Comparison of ENCODE assay signal across 8 cellular contexts in the genomic region with DNA sequence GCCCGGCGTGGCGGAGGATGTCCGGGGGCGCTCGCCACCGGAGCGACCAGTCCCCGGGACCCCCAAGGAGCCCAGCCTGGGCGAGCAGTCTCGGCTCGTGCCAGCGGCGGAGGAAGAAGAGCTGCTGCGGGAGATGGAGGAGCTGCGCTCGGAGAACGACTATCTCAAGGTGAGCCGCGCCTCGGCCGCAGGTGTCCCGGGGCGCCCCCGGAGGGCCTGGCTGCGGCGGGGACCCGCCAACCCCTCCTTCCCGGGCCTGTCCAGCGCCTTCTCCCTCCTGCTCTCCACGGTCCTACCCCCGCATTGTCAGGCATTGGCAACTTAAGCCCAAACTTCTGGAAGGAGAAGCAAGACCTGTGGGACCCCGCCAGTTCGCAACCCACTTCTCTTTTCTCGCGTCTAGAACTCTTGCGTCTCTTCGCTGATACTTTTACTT. TPM values are rescaled to one million over a fixed set of nuclear protein-coding genes. Genes with fewer than 3 reads are reported as not detected.
A peak's percentile ranks its signal among the peaks of the same experiment; 100 is the strongest.
DNase-seq lines count a peak whose midpoint lies in the region; ATAC-seq and TF ChIP-seq lines count a peak whose summit lies in the region.

No MANE protein-coding gene starts in this region.

- no peaks in the 10 kb centered on the region for H3K9me3 Mint-ChIP-seq in activated T-helper 2 cell treated with anti-CD3 and anti-CD28 coated beads, Interferon-gamma antibody, Interleukin-2, Interleukin-4, amounts not matched to agents 10 μg/mL and 5 μg/mL and 100 μg/mL, durations not matched to agents 14 hours and 24 hours and 36 hours

- no peak for DNase-seq in AG04449 (ENCODE audit: low read depth, low spot score)
- DNase-seq in H7 = peak; percentile 75
- no peak for DNase-seq in activated T-helper 2 cell treated with anti-CD3 and anti-CD28 coated beads, Interferon-gamma antibody, Interleukin-2, Interleukin-4, amounts not matched to agents 10 μg/mL and 5 μg/mL and 100 μg/mL, durations not matched to agents 14 hours and 24 hours and 36 hours (ENCODE audit: low spot score)
- DNase-seq in stomach = no peak
- DNase-seq in HCEC 1CT = no peak

- TF ChIP-seq POLR2A in stomach (IDR thresholded peaks at IDR 0.05) = no peak

- ATAC-seq in GM19023 (IDR thresholded peaks at IDR 0.05; ENCODE audit: unreplicated experiment) = no peak
- no peak for ATAC-seq in GM21619 (IDR thresholded peaks at IDR 0.05; ENCODE audit: unreplicated experiment)

- H3K9me3 ChIP-seq in iPS-18c (ENCODE audit: control insufficient read depth, insufficient read depth, low read length) = peaks cover 2% of the 10 kb centered on the region
- H3K9me3 ChIP-seq in stomach = no peaks in the 10 kb centered on the region

- CTCF ChIA-PET in AG04449 (lab: Yijun Ruan, JAX) = interaction anchor here (0.6 to 5.9 kb wide), 10 partner anchors 10 to 282 kb away, joined by 3 to 35 read pairs (median 4); no protein-coding TSS in a partner anchor

- H3K27me3 Mint-ChIP-seq in activated T-helper 2 cell treated with anti-CD3 and anti-CD28 coated beads, Interferon-gamma antibody, Interleukin-2, Interleukin-4, amounts not matched to agents 10 μg/mL and 5 μg/mL and 100 μg/mL, durations not matched to agents 14 hours and 24 hours and 36 hours (ENCODE audit: low read depth) = peaks cover 62% of the 10 kb centered on the region

- H3K36me3 Mint-ChIP-seq in activated T-helper 2 cell treated with anti-CD3 and anti-CD28 coated beads, Interferon-gamma antibody, Interleukin-2, Interleukin-4, amounts not matched to agents 10 μg/mL and 5 μg/mL and 100 μg/mL, durations not matched to agents 14 hours and 24 hours and 36 hours (ENCODE audit: low read depth) = no peaks in the 10 kb centered on the region

- peak overlapping the region; percentile 66 to 95 (median 83) for H3K27ac ChIP-seq in stomach

- H3K27ac Mint-ChIP-seq in activated T-helper 2 cell treated with anti-CD3 and anti-CD28 coated beads, Interferon-gamma antibody, Interleukin-2, Interleukin-4, amounts not matched to agents 10 μg/mL and 5 μg/mL and 100 μg/mL, durations not matched to agents 14 hours and 24 hours and 36 hours = no peak overlapping the region

- intact Hi-C loops in activated T-helper 2 cell treated with anti-CD3 and anti-CD28 coated beads, Interferon-gamma antibody, Interleukin-2, Interleukin-4, amounts not matched to agents 10 μg/mL and 5 μg/mL and 100 μg/mL, durations not matched to agents 14 hours and 24 hours and 36 hours (cut with micrococcal nuclease) = loop anchor here (10.0 kb wide), 1 partner anchor 102 kb away; the partner anchor contains the start of gene RAB12
- intact Hi-C loops in stomach (cut with DNase I; ENCODE audit: low total_unique reads) = no loop called here

- peaks cover 26 to 45% (median 34%) of the 10 kb centered on the region in 4 donors for H3K4me1 ChIP-seq in stomach

- POLR2A ChIA-PET in AG04449 (lab: Yijun Ruan, JAX) = interaction anchor here (0.5 to 1.6 kb wide), 3 partner anchors 40 to 243 kb away, joined by 3 to 5 read pairs (median 4); no protein-coding TSS in a partner anchor

- H3K4me1 Mint-ChIP-seq in activated T-helper 2 cell treated with anti-CD3 and anti-CD28 coated beads, Interferon-gamma antibody, Interleukin-2, Interleukin-4, amounts not matched to agents 10 μg/mL and 5 μg/mL and 100 μg/mL, durations not matched to agents 14 hours and 24 hours and 36 hours (ENCODE audit: low read depth) = peaks cover 13% of the 10 kb centered on the region

- WGBS in stomach, 5 donors = 0 to 3% (median 2%) methylated on average over 9 to 38 of the region's 38 CpGs

- H3K4me3 ChIP-seq in AG04449 (ENCODE audit: low read depth, low read length) (peak overlapping the region; percentile 86), H7 (ENCODE audit: insufficient read depth, low read depth, low read length) (peak overlapping the region; percentile 60), iPS-18c (ENCODE audit: insufficient read depth, low read depth, low read length) (peak overlapping the region; percentile 73), stomach (peak overlapping the region; percentile 71 to 91 (median 76))

- TF ChIP-seq EP300 in stomach (IDR thresholded peaks at IDR 0.05) = no peak

- H3K36me3 ChIP-seq in H7 (replicated peaks; ENCODE audit: control insufficient read depth, insufficient read depth, low read length) (no peaks in the 10 kb centered on the region), stomach (no peaks in the 10 kb centered on the region)

- TF ChIP-seq CTCF in AG04449 (IDR thresholded peaks at IDR 0.05; ENCODE audit: insufficient read depth, low read length, missing control alignments) (no peak), stomach (IDR thresholded peaks at IDR 0.05) (no peak)

- peak overlapping the region; percentile 77 for H3K4me3 Mint-ChIP-seq in activated T-helper 2 cell treated with anti-CD3 and anti-CD28 coated beads, Interferon-gamma antibody, Interleukin-2, Interleukin-4, amounts not matched to agents 10 μg/mL and 5 μg/mL and 100 μg/mL, durations not matched to agents 14 hours and 24 hours and 36 hours (ENCODE audit: low read depth)

- H3K27me3 ChIP-seq in H7 (ENCODE audit: control insufficient read depth, insufficient read depth, low read length) = peaks cover 26% of the 10 kb centered on the region
- peaks cover 0 to 33% (median 10%) of the 10 kb centered on the region in 3 donors for H3K27me3 ChIP-seq in stomach

RNA-seq across cellular contexts. Expression of gene MTCL1, which starts 1.2 kb away (rescaled TPM):
- 16.0 and 24.6 TPM in 2 replicates for total RNA-seq in H7 (2014; rRNA removed; shearing (Covaris generic))
- total RNA-seq in activated T-helper 2 cell treated with anti-CD3 and anti-CD28 coated beads, Interferon-gamma antibody, Interleukin-2, Interleukin-4, amounts not matched to agents 10 μg/mL and 5 μg/mL and 100 μg/mL, durations not matched to agents 14 hours and 24 hours and 36 hours = 0.34 and 0.50 TPM in 2 replicates
- 100 to 1,000 TPM in 1 of 5 donors, 10 to 100 TPM in 4; 13.6 to 225 (median 37.7) TPM for total RNA-seq in stomach
- polyA plus RNA-seq in stomach = 1 to 10 TPM; 2.3 to 9.5 (median 5.5) TPM
